In the genomic region with DNA sequence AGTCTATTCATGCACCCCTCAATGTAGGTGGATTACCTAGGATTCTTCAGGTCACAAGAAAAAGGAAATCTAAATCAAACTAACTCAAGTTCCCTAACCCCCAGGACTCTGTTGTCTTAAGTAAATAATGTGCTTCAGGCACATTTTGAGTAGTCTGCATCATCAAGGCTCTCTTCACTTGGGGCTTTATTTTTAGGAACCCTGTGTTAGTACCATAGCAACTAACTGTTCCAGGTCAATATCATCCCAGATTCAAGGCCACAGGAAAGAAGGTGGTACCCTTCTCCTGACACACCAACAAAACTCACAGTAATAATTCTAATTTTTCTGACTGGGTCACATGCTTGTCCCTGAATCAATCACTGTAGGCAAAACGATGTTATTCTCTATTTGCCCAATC, we compare ENCODE assay signal across 24 cellular contexts.
DNase-seq lines count a peak whose midpoint lies in the region; ATAC-seq, FAIRE-seq and TF ChIP-seq lines count a peak whose summit lies in the region.
"Had no signal": no experiment of that assay in that cellular context is flagged by ENCODE, and none has a peak within 500 bp of the region (broad histone marks: within the 10 kb centered on the region; RNA-seq: fewer than 3 reads in every experiment).

No MANE protein-coding gene starts in this region.

- peak; percentile 39 for FAIRE-seq in astrocyte (lab: Jason Lieb, UNC)
- FAIRE-seq: A549, D721Med, G401.6, GM12891, GM19239 had no signal

- no peaks in the 10 kb centered on the region for H3K4me1 Mint-ChIP-seq in astrocyte (ENCODE audit: low read depth, unreplicated experiment)
- H3K4me1 Mint-ChIP-seq in progenitor cell of endocrine pancreas (ENCODE audit: low read depth) = peaks cover 58% of the 10 kb centered on the region
- H3K4me1 Mint-ChIP-seq: B cell had no signal

- H3K4me1 ChIP-seq in left ventricle myocardium inferior = peaks cover 15% of the 10 kb centered on the region
- H3K4me1 ChIP-seq in astrocyte (ENCODE audit: insufficient read depth, low read length) = no peaks in the 10 kb centered on the region
- H3K4me1 ChIP-seq: A549; BLaER1 treated with 17β-estradiol and CSF1 and Interleukin-3, amounts not matched to agents 10 nM and 100 nM had no signal

- H3K36me3 Mint-ChIP-seq in astrocyte (ENCODE audit: low read depth, unreplicated experiment) (peaks cover 4% of the 10 kb centered on the region), progenitor cell of endocrine pancreas (ENCODE audit: insufficient read depth) (peaks cover 5% of the 10 kb centered on the region)
- H3K36me3 Mint-ChIP-seq: CD8-positive, alpha-beta T cell had no signal

- intact Hi-C loops in Right ventricle myocardium superior (cut with DNase I) = no loop called here
- intact Hi-C loops in left ventricle myocardium inferior (cut with micrococcal nuclease) = no loop called here
- intact Hi-C loops in left ventricle myocardium superior (cut with micrococcal nuclease) = no loop called here
- intact Hi-C loops in cardiac septum (cut with DNase I) = no loop called here

- H3K27me3 Mint-ChIP-seq in astrocyte (ENCODE audit: low read depth, unreplicated experiment) = no peaks in the 10 kb centered on the region
- H3K27me3 Mint-ChIP-seq in progenitor cell of endocrine pancreas = no peaks in the 10 kb centered on the region
- H3K27me3 Mint-ChIP-seq: CD4-positive, alpha-beta T cell had no signal

- H3K9ac ChIP-seq in astrocyte (ENCODE audit: low read length) = no peak overlapping the region
- H3K9ac ChIP-seq: BLaER1 treated with 17β-estradiol and CSF1 and Interleukin-3, amounts not matched to agents 10 nM and 100 nM had no signal

- no peak overlapping the region for H3K4me2 ChIP-seq in astrocyte (ENCODE audit: low read length)
- H3K4me2 ChIP-seq: A549; BLaER1 treated with 17β-estradiol and CSF1 and Interleukin-3, amounts not matched to agents 10 nM and 100 nM had no signal

- H3K36me3 ChIP-seq in left ventricle myocardium inferior (no peaks in the 10 kb centered on the region), astrocyte (ENCODE audit: insufficient read depth, low read length) (no peaks in the 10 kb centered on the region)
- H3K36me3 ChIP-seq: BLaER1 treated with 17β-estradiol and CSF1 and Interleukin-3, amounts not matched to agents 10 nM and 100 nM had no signal

- H3K27me3 ChIP-seq in left ventricle myocardium inferior (ENCODE audit: low read depth) (no peaks in the 10 kb centered on the region), astrocyte (ENCODE audit: insufficient read depth, low read length) (no peaks in the 10 kb centered on the region)
- H3K27me3 ChIP-seq: BLaER1 treated with 17β-estradiol and CSF1 and Interleukin-3, amounts not matched to agents 10 nM and 100 nM had no signal

- H3K4me3 ChIP-seq in left ventricle myocardium inferior = no peak overlapping the region
- H3K4me3 ChIP-seq in astrocyte (ENCODE audit: insufficient read depth, low read depth, low read length) = no peak overlapping the region
- H3K4me3 ChIP-seq: A549; BLaER1 treated with 17β-estradiol and CSF1 and Interleukin-3, amounts not matched to agents 10 nM and 100 nM had no signal

- H2AFZ ChIP-seq in astrocyte (ENCODE audit: low read depth, low read length) = no peak overlapping the region

- peaks cover 15% of the 10 kb centered on the region for H4K20me1 ChIP-seq in astrocyte (ENCODE audit: insufficient read depth, low read length)
- H4K20me1 ChIP-seq: BLaER1 treated with 17β-estradiol and CSF1 and Interleukin-3, amounts not matched to agents 10 nM and 100 nM had no signal

- TF ChIP-seq CTCF in left ventricle myocardium inferior (IDR thresholded peaks at IDR 0.05; ENCODE audit: borderline replicate concordance) (no peak), astrocyte (IDR thresholded peaks at IDR 0.05; ENCODE audit: insufficient read depth, low read depth, low read length) (no peak), progenitor cell of endocrine pancreas (IDR thresholded peaks at IDR 0.05; ENCODE audit: unreplicated experiment) (no peak)

- no peak overlapping the region for H3K4me3 Mint-ChIP-seq in astrocyte (ENCODE audit: unreplicated experiment)
- no peak overlapping the region for H3K4me3 Mint-ChIP-seq in progenitor cell of endocrine pancreas (ENCODE audit: low read depth)
- H3K4me3 Mint-ChIP-seq: B cell; CD4-positive, alpha-beta T cell; CD8-positive, alpha-beta T cell had no signal

- peaks cover 4% of the 10 kb centered on the region for H3K79me2 ChIP-seq in astrocyte (ENCODE audit: insufficient read depth, low read length)

- ATAC-seq in Right ventricle myocardium superior (ENCODE audit: poor library complexity) (peak; percentile 60), left ventricle myocardium superior (peak; percentile 72)
- ATAC-seq: A549; CD8-positive, alpha-beta T cell had no signal

- no peak overlapping the region for H3K27ac Mint-ChIP-seq in astrocyte (ENCODE audit: unreplicated experiment)
- peak overlapping the region; percentile 15 for H3K27ac Mint-ChIP-seq in progenitor cell of endocrine pancreas
- H3K27ac Mint-ChIP-seq: B cell; CD4-positive, alpha-beta T cell; CD8-positive, alpha-beta T cell had no signal

- H3K27ac ChIP-seq in left ventricle myocardium inferior (replicated peaks) (no peak overlapping the region), astrocyte (ENCODE audit: low read depth, low read length) (no peak overlapping the region)
- H3K27ac ChIP-seq: 22Rv1; A549; BLaER1 treated with 17β-estradiol and CSF1 and Interleukin-3, amounts not matched to agents 10 nM and 100 nM; C4-2B had no signal

- DNase-seq in Right ventricle myocardium superior (no peak), left ventricle myocardium inferior (no peak), left ventricle myocardium superior (no peak), cardiac septum (ENCODE audit: low spot score) (no peak), astrocyte (ENCODE audit: low read depth) (no peak), progenitor cell of endocrine pancreas (ENCODE audit: low spot score, unreplicated experiment) (no peak), NCI-H1436 treated with DMSO at 0.1 percent for 48 hours (lab: John Stamatoyannopoulos, UW) (no peak), SK-N-DZ (ENCODE audit: low spot score) (no peak)
- DNase-seq: AML-193; Caco-2; Calu3; CD4-positive, alpha-beta T cell; CD8-positive, alpha-beta T cell; DMS79 treated with DMSO at 0.1 percent for 48 hours; GF-D8 had no signal

- peaks cover 2% of the 10 kb centered on the region for H3K9me3 Mint-ChIP-seq in astrocyte (ENCODE audit: unreplicated experiment)
- H3K9me3 Mint-ChIP-seq in progenitor cell of endocrine pancreas (ENCODE audit: low read depth) = peaks cover 3% of the 10 kb centered on the region
- H3K9me3 Mint-ChIP-seq: CD8-positive, alpha-beta T cell had no signal

- H3K9me3 ChIP-seq in left ventricle myocardium inferior (replicated peaks) (peaks cover 6% of the 10 kb centered on the region), astrocyte (ENCODE audit: insufficient read depth, low read depth, low read length) (no peaks in the 10 kb centered on the region)
- H3K9me3 ChIP-seq: A549; BLaER1 treated with 17β-estradiol and CSF1 and Interleukin-3, amounts not matched to agents 10 nM and 100 nM; Caco-2 had no signal
